ENCODE assay signal across 24 cellular contexts in the genomic region with DNA sequence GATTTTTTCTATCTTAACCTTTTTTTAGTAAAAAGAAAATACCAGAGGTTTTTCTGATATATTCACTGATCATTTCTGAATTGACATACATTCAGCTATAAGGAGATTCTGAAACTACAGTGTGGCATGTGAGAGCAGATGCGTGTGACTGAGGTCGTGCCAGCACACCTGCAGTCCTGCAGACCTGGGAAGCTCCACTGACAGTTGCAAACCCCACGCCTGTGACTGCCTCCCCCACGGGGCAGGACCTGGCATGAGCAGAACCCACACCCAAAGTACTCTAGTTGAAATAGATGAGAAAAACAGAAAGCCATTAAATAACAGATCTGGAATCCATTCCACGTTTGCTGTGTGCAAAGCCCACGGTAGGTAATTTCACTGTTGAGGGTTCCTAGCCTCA.
"Had no signal": no experiment of that assay in that cellular context is flagged by ENCODE, and none has a peak within 500 bp of the region (broad histone marks: within the 10 kb centered on the region; RNA-seq: fewer than 3 reads in every experiment).

No MANE protein-coding gene starts in this region.

- H3K4me3 ChIP-seq: dorsolateral prefrontal cortex, gastroesophageal sphincter, heart right ventricle, lower lobe of right lung, pancreas, right lobe of liver, smooth muscle cell, testis, tibial artery had no signal

- H3K27ac ChIP-seq: dorsolateral prefrontal cortex, epithelial cell of prostate, foreskin keratinocyte, gastroesophageal sphincter, heart right ventricle, lower lobe of right lung, neutrophil, pancreas, right lobe of liver, testis, tibial artery had no signal

- H3K4me1 ChIP-seq: foreskin keratinocyte, gastroesophageal sphincter, heart right ventricle, lower lobe of right lung, pancreas, right lobe of liver, testis, tibial artery had no signal

- DNase-seq: effector CD4-positive, alpha-beta T cell; foreskin keratinocyte; heart right ventricle; hippocampal formation; left colon; left ventricle myocardium superior; lower lobe of right lung; natural killer cell; pancreas; retina; stimulated activated CD4-positive, alpha-beta T cell treated with anti-CD3 and anti-CD28 coated beads, Interleukin-2, amount 100 ng/mL, for 24 hours; stimulated activated CD4-positive, alpha-beta T cell treated with anti-CD3 and anti-CD28 coated beads, Interleukin-4, amount 100 ng/mL, for 24 hours; stimulated activated naive CD8-positive, alpha-beta T cell treated with anti-CD3 and anti-CD28 coated beads, Interleukin-15, Interleukin-2, amounts not matched to agents 100 U/mL and 50 U/mL, for 24 hours; substantia nigra; testis had no signal

- H3K27me3 ChIP-seq: foreskin keratinocyte, neutrophil, pancreas, right lobe of liver, testis had no signal

- ATAC-seq: esophagus mucosa; foreskin keratinocyte; gastroesophageal sphincter; heart right ventricle; left colon; left ventricle myocardium superior; lower lobe of right lung; natural killer cell; pancreas; right lobe of liver; stimulated activated memory B cell treated with anti-CD40 and anti-IgM and Interleukin-4, amounts not matched to agents 10 μg/mL and 1 μg/mL and 100 μg/mL, for 72 hours; stimulated activated naive CD8-positive, alpha-beta T cell treated with anti-CD3 and anti-CD28 coated beads, Interleukin-15, Interleukin-2, amounts not matched to agents 100 U/mL and 50 U/mL, for 24 hours had no signal

- H3K9me3 ChIP-seq: gastroesophageal sphincter, heart right ventricle, lower lobe of right lung, neutrophil, pancreas, right lobe of liver, testis, tibial artery had no signal

- H3K4me2 ChIP-seq: smooth muscle cell had no signal

- H3K36me3 ChIP-seq: gastroesophageal sphincter, heart right ventricle, lower lobe of right lung, neutrophil, pancreas, right lobe of liver, tibial artery had no signal
